3 cellular contexts compared by ENCODE assay signal in the genomic region with DNA sequence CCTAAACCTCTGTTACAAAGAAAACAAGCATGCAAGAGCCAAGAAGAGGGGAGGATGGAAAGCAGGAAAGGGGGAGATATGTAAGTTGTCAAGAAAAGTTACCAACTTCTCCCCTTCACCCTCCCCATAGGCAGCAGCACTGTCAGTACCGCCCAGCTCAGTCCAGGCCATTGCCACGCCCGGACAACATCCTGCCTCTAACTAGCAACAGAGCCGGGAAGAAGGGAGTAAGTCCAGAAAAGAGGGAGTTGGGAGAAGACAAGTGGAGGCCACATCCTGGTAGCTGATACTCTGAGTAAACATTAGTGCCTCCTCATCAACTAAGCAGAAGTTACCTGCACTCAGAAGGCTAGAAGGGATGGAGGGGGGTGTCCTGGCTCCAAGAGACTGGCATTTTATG.
TF ChIP-seq lines count a peak whose summit lies in the region.

No MANE protein-coding gene starts in this region.

TF ChIP-seq in SK-N-SH, 30 proteins besides CTCF, POLR2A, EP300 and RAD21:
- TF ChIP-seq EZH2phosphoT487 (IDR thresholded peaks at IDR 0.05; ENCODE audit: borderline replicate concordance, low read depth), result no peak
- no peak for TF ChIP-seq MXI1 (IDR thresholded peaks at IDR 0.05; ENCODE audit: low read depth, low read length)
- no peak for TF ChIP-seq GATA2 (CRISPR knock-in tag; IDR thresholded peaks at IDR 0.05)
- TF ChIP-seq, protein P1, sequence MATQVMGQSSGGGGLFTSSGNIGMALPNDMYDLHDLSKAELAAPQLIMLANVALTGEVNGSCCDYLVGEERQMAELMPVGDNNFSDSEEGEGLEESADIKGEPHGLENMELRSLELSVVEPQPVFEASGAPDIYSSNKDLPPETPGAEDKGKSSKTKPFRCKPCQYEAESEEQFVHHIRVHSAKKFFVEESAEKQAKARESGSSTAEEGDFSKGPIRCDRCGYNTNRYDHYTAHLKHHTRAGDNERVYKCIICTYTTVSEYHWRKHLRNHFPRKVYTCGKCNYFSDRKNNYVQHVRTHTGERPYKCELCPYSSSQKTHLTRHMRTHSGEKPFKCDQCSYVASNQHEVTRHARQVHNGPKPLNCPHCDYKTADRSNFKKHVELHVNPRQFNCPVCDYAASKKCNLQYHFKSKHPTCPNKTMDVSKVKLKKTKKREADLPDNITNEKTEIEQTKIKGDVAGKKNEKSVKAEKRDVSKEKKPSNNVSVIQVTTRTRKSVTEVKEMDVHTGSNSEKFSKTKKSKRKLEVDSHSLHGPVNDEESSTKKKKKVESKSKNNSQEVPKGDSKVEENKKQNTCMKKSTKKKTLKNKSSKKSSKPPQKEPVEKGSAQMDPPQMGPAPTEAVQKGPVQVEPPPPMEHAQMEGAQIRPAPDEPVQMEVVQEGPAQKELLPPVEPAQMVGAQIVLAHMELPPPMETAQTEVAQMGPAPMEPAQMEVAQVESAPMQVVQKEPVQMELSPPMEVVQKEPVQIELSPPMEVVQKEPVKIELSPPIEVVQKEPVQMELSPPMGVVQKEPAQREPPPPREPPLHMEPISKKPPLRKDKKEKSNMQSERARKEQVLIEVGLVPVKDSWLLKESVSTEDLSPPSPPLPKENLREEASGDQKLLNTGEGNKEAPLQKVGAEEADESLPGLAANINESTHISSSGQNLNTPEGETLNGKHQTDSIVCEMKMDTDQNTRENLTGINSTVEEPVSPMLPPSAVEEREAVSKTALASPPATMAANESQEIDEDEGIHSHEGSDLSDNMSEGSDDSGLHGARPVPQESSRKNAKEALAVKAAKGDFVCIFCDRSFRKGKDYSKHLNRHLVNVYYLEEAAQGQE (IDR thresholded peaks at IDR 0.05; ENCODE audit: low read depth, low read length), result no peak
- no peak for TF ChIP-seq FOSL2 (IDR thresholded peaks at IDR 0.05; ENCODE audit: borderline replicate concordance, low read depth)
- TF ChIP-seq YY1 (IDR thresholded peaks at IDR 0.05; ENCODE audit: low read depth), result no peak
- no peak for TF ChIP-seq RCOR1 (IDR thresholded peaks at IDR 0.05; ENCODE audit: low read length)
- no peak for TF ChIP-seq FOXJ3 (CRISPR knock-in tag; IDR thresholded peaks at IDR 0.05)
- TF ChIP-seq, protein P2, sequence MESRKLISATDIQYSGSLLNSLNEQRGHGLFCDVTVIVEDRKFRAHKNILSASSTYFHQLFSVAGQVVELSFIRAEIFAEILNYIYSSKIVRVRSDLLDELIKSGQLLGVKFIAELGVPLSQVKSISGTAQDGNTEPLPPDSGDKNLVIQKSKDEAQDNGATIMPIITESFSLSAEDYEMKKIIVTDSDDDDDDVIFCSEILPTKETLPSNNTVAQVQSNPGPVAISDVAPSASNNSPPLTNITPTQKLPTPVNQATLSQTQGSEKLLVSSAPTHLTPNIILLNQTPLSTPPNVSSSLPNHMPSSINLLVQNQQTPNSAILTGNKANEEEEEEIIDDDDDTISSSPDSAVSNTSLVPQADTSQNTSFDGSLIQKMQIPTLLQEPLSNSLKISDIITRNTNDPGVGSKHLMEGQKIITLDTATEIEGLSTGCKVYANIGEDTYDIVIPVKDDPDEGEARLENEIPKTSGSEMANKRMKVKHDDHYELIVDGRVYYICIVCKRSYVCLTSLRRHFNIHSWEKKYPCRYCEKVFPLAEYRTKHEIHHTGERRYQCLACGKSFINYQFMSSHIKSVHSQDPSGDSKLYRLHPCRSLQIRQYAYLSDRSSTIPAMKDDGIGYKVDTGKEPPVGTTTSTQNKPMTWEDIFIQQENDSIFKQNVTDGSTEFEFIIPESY (IDR thresholded peaks at IDR 0.05; ENCODE audit: borderline replicate concordance, low read depth), result no peak
- TF ChIP-seq, protein P3, sequence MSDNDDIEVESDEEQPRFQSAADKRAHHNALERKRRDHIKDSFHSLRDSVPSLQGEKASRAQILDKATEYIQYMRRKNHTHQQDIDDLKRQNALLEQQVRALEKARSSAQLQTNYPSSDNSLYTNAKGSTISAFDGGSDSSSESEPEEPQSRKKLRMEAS (IDR thresholded peaks at IDR 0.05; ENCODE audit: low read depth), result no peak
- no peak for TF ChIP-seq SMC3 (IDR thresholded peaks at IDR 0.05; ENCODE audit: low read depth, low read length)
- TF ChIP-seq FOXM1 (IDR thresholded peaks at IDR 0.05; ENCODE audit: low read depth), result no peak
- TF ChIP-seq TEAD4 (IDR thresholded peaks at IDR 0.05; ENCODE audit: borderline replicate concordance, insufficient read depth), result no peak
- no peak for TF ChIP-seq GABPA (IDR thresholded peaks at IDR 0.05; ENCODE audit: low read depth)
- no peak for TF ChIP-seq NFIC (IDR thresholded peaks at IDR 0.05; ENCODE audit: borderline replicate concordance)
- no peak for TF ChIP-seq TAF1 (IDR thresholded peaks at IDR 0.05; ENCODE audit: borderline replicate concordance, low read depth, low read length)
- TF ChIP-seq CHD2 (IDR thresholded peaks at IDR 0.05; ENCODE audit: low read length, partially characterized antibody), result no peak

TF ChIP-seq in SK-N-SH treated with all-trans-retinoic acid at 6 μM for 48 hours, 23 proteins besides CTCF, POLR2A, EP300 and RAD21 (continues in another document):
- TF ChIP-seq OSR1 (CRISPR knock-in tag; IDR thresholded peaks at IDR 0.05) (no peak), ARNTL (CRISPR knock-in tag; IDR thresholded peaks at IDR 0.05; ENCODE audit: borderline replicate concordance, low read depth) (no peak), ISL1 (CRISPR knock-in tag; IDR thresholded peaks at IDR 0.05) (no peak), ZNF70 (CRISPR knock-in tag; IDR thresholded peaks at IDR 0.05) (no peak), ZC3H10 (CRISPR knock-in tag; IDR thresholded peaks at IDR 0.05) (no peak), RARB (CRISPR knock-in tag; IDR thresholded peaks at IDR 0.05) (no peak), ZFP3 (CRISPR knock-in tag; IDR thresholded peaks at IDR 0.05) (no peak), GLIS3 (CRISPR knock-in tag; IDR thresholded peaks at IDR 0.05) (no peak), TOX (CRISPR knock-in tag; IDR thresholded peaks at IDR 0.05; ENCODE audit: borderline replicate concordance) (no peak), TCF4 (CRISPR knock-in tag; IDR thresholded peaks at IDR 0.05; ENCODE audit: borderline replicate concordance) (no peak), SNAI2 (CRISPR knock-in tag; IDR thresholded peaks at IDR 0.05) (no peak), BACH2 (CRISPR knock-in tag; IDR thresholded peaks at IDR 0.05; ENCODE audit: borderline replicate concordance) (no peak), ZNF565 (CRISPR knock-in tag; conservative IDR thresholded peaks at IDR 0.05; ENCODE audit: low read depth) (no peak), ZFP30 (CRISPR knock-in tag; IDR thresholded peaks at IDR 0.05) (no peak), CSDC2 (CRISPR knock-in tag; IDR thresholded peaks at IDR 0.05) (no peak)
- TF ChIP-seq, protein P4, sequence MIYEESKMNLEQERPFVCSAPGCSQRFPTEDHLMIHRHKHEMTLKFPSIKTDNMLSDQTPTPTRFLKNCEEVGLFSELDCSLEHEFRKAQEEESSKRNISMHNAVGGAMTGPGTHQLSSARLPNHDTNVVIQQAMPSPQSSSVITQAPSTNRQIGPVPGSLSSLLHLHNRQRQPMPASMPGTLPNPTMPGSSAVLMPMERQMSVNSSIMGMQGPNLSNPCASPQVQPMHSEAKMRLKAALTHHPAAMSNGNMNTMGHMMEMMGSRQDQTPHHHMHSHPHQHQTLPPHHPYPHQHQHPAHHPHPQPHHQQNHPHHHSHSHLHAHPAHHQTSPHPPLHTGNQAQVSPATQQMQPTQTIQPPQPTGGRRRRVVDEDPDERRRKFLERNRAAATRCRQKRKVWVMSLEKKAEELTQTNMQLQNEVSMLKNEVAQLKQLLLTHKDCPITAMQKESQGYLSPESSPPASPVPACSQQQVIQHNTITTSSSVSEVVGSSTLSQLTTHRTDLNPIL (CRISPR knock-in tag; IDR thresholded peaks at IDR 0.05; ENCODE audit: low read depth), result no peak
- TF ChIP-seq, protein P5, sequence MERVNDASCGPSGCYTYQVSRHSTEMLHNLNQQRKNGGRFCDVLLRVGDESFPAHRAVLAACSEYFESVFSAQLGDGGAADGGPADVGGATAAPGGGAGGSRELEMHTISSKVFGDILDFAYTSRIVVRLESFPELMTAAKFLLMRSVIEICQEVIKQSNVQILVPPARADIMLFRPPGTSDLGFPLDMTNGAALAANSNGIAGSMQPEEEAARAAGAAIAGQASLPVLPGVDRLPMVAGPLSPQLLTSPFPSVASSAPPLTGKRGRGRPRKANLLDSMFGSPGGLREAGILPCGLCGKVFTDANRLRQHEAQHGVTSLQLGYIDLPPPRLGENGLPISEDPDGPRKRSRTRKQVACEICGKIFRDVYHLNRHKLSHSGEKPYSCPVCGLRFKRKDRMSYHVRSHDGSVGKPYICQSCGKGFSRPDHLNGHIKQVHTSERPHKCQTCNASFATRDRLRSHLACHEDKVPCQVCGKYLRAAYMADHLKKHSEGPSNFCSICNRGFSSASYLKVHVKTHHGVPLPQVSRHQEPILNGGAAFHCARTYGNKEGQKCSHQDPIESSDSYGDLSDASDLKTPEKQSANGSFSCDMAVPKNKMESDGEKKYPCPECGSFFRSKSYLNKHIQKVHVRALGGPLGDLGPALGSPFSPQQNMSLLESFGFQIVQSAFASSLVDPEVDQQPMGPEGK (CRISPR knock-in tag; IDR thresholded peaks at IDR 0.05; ENCODE audit: borderline replicate concordance), result no peak

TF ChIP-seq in endothelial cell of umbilical vein, 7 proteins besides CTCF, POLR2A, EP300 and RAD21:
- TF ChIP-seq POLR2AphosphoS5 (IDR thresholded peaks at IDR 0.05; ENCODE audit: insufficient read depth, low read depth, low read length), result no peak
- no peak for TF ChIP-seq JUN (IDR thresholded peaks at IDR 0.05; ENCODE audit: borderline replicate concordance, insufficient read depth, insufficient read length, low read depth)
- TF ChIP-seq EZH2 (IDR thresholded peaks at IDR 0.05; ENCODE audit: borderline replicate concordance, low read depth, low read length, severe bottlenecking), result no peak
- TF ChIP-seq FOS (IDR thresholded peaks at IDR 0.05; ENCODE audit: borderline replicate concordance, insufficient read depth, low read length), result no peak
- TF ChIP-seq, protein P3 (IDR thresholded peaks at IDR 0.05; ENCODE audit: insufficient read depth, insufficient read length), result no peak
- no peak for TF ChIP-seq GATA2 (IDR thresholded peaks at IDR 0.05; ENCODE audit: insufficient read depth, insufficient read length, low read depth, low read length)
- TF ChIP-seq MYC (IDR thresholded peaks at IDR 0.05; ENCODE audit: low read depth, low read length), result no peak
